ENCODE assay signal across 1 cellular context in the genomic region with DNA sequence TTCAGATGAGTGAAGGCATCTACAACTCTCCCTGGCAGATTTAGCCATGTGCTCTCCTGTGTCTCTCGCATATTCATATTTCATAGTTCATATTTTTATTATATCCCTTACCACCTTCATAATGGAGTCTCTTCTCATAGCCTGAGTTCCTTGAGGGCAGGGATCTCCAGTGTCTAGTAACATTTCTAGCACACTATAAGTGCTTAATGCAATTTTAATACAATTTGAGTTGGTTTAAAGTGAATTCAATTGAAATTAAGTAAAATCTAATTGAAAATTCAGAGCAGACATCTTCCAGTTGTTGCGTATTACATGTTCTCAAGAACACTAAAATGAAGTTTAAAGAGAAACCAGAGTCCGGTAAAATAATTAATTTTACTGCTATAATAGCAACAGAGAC.
TF ChIP-seq lines count a peak whose summit lies in the region.

No MANE protein-coding gene starts in this region.

TF ChIP-seq in SK-N-SH treated with all-trans-retinoic acid at 6 μM for 48 hours, 23 proteins besides CTCF, POLR2A, EP300 and RAD21 (continued from another document):
- TF ChIP-seq, protein P1, sequence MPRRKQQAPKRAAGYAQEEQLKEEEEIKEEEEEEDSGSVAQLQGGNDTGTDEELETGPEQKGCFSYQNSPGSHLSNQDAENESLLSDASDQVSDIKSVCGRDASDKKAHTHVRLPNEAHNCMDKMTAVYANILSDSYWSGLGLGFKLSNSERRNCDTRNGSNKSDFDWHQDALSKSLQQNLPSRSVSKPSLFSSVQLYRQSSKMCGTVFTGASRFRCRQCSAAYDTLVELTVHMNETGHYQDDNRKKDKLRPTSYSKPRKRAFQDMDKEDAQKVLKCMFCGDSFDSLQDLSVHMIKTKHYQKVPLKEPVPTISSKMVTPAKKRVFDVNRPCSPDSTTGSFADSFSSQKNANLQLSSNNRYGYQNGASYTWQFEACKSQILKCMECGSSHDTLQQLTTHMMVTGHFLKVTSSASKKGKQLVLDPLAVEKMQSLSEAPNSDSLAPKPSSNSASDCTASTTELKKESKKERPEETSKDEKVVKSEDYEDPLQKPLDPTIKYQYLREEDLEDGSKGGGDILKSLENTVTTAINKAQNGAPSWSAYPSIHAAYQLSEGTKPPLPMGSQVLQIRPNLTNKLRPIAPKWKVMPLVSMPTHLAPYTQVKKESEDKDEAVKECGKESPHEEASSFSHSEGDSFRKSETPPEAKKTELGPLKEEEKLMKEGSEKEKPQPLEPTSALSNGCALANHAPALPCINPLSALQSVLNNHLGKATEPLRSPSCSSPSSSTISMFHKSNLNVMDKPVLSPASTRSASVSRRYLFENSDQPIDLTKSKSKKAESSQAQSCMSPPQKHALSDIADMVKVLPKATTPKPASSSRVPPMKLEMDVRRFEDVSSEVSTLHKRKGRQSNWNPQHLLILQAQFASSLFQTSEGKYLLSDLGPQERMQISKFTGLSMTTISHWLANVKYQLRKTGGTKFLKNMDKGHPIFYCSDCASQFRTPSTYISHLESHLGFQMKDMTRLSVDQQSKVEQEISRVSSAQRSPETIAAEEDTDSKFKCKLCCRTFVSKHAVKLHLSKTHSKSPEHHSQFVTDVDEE (CRISPR knock-in tag; IDR thresholded peaks at IDR 0.05) = no peak; the same call in 1 of the 2 replicates
